Comparison of ENCODE assay signal across 12 cellular contexts in the genomic region with DNA sequence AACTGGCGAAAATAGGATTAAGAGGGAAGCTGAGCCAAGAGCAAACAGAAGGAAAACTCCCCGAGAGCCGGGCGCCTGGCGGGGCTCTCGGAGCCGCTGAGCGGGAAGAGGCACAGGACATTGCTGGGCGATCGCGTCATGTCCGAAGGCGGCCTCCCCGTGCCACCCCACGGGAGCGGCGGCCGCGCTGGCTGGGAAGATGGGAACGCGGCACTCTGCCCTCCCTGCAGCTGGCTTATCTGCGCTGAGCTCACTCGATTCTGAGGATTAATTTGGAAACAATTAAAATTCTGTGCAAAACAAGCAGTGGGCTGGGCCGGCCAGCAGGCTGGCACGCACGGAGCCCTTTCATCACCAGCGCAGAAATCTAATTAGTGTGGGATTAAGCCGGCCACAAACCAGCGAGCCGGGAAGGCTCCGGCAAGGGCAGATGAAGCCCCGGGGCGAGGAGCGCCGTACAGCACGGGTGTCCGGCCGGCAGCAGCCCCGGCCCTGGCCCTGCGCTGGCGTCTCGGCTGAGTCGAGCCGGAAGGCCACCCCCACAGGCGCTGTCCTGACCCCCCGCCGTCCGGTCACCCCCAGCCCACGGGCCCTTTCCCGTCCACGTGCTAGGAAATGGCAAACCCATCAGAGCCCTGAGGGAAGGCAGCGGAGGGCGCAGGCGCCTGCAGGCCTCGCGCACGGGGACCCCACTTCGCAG. TPM values are rescaled to one million over a fixed set of nuclear protein-coding genes. Genes with fewer than 3 reads are reported as not detected.
DNase-seq lines count a peak whose midpoint lies in the region; ATAC-seq, FAIRE-seq and TF ChIP-seq lines count a peak whose summit lies in the region.
"Had no signal": no experiment of that assay in that cellular context is flagged by ENCODE, and none has a peak within 500 bp of the region (broad histone marks: within the 10 kb centered on the region; RNA-seq: fewer than 3 reads in every experiment).

No MANE protein-coding gene starts in this region.

- peak overlapping the region; percentile 8 to 30; a peak in 3 of 4 replicates for H3K4me3 ChIP-seq in Panc1 (ENCODE audit: low read depth in 2 of 2, low read length in 2 of 2)
- peak overlapping the region in 2 of 4 donors; percentile 1 to 4 for H3K4me3 ChIP-seq in pancreas
- no peak overlapping the region for H3K4me3 ChIP-seq in trophoblast cell (ENCODE audit: low read depth, low read length)

- POLR2A ChIA-PET in Panc1 (lab: Charles Lee) = interaction anchor here (0.5 kb wide), 1 partner anchor 11 kb away, joined by 9 read pairs; no protein-coding TSS in a partner anchor

- H3K9me3 ChIP-seq in Panc1 (ENCODE audit: control insufficient read depth, insufficient read depth, low read depth, low read length) = no peaks in the 10 kb centered on the region
- no peaks in the 10 kb centered on the region for H3K9me3 ChIP-seq in pancreas
- H3K9me3 ChIP-seq in trophoblast cell (ENCODE audit: insufficient read depth, low read depth, low read length) = no peaks in the 10 kb centered on the region

- H3K4ac ChIP-seq in trophoblast cell (ENCODE audit: low read depth, low read length) = no peak overlapping the region

- no peak overlapping the region for H3K14ac ChIP-seq in trophoblast cell (ENCODE audit: low read length)

- H4K8ac ChIP-seq in trophoblast cell (ENCODE audit: low read depth, low read length) = no peak overlapping the region

- WGBS in pancreas, 2 donors = 20 to 36% methylated on average over 58 of the region's 58 CpGs
- WGBS in trophoblast cell (ENCODE audit: extremely low coverage, insufficient coverage, insufficient read length) = no CpG with 5 or more reads among the region's 58 CpGs

- TF ChIP-seq CTCF in Panc1 (IDR thresholded peaks at IDR 0.05) = no peak
- TF ChIP-seq CTCF in pancreas (IDR thresholded peaks at IDR 0.05) = no peak

- H2BK5ac ChIP-seq in trophoblast cell (ENCODE audit: low read depth, low read length, poor library complexity) = no peak overlapping the region

- no TSS peak for BruUV-seq in Panc1 (replicated peaks; lab: Mats Ljungman, UMichigan)

- H3K4me2 ChIP-seq in trophoblast cell (ENCODE audit: low read length) = no peak overlapping the region

- no peaks in the 10 kb centered on the region; the same call in 1 of the 2 replicates for H3K27me3 ChIP-seq in Panc1 (ENCODE audit: control insufficient read depth, insufficient read depth, low read length)
- peaks cover 0 to 5% (median 0%) of the 10 kb centered on the region in 4 donors for H3K27me3 ChIP-seq in pancreas
- no peaks in the 10 kb centered on the region for H3K27me3 ChIP-seq in trophoblast cell (ENCODE audit: insufficient read depth, low read length)

- intact Hi-C loops in Panc1 (cut with micrococcal nuclease; ENCODE audit: unreplicated experiment) (no loop called here), pancreas (cut with DNase I) (no loop called here)

- peaks cover 4% of the 10 kb centered on the region for H3K79me1 ChIP-seq in trophoblast cell (ENCODE audit: low read length)

- no peak for FAIRE-seq in pancreas (lab: Jason Lieb, UNC)
- FAIRE-seq in HTR-8/SVneo (lab: Jason Lieb, UNC) = no peak

- no peak overlapping the region for H2AFZ ChIP-seq in trophoblast cell (ENCODE audit: insufficient read depth, low read length, poor library complexity)

- no peak overlapping the region for H2BK120ac ChIP-seq in trophoblast cell (ENCODE audit: insufficient read depth, low read length, poor library complexity)

- H3K23ac ChIP-seq in trophoblast cell (ENCODE audit: low read length) = no peak overlapping the region

- H3K4me1 ChIP-seq in Panc1 (ENCODE audit: control insufficient read depth, insufficient read depth, low read length) (peaks cover 9% of the 10 kb centered on the region; the same call in 1 of the 2 replicates), pancreas (no peaks in the 10 kb centered on the region), trophoblast cell (ENCODE audit: control insufficient read depth in 1 of 2, insufficient read depth in 2 of 2, low read length in 2 of 2) (peaks cover 8 to 9% of the 10 kb centered on the region in 2 experiments)

- H3K79me2 ChIP-seq in trophoblast cell (ENCODE audit: control insufficient read depth, insufficient read depth, low read length, poor library complexity) = no peaks in the 10 kb centered on the region

- no peaks in the 10 kb centered on the region for H3K36me3 ChIP-seq in Panc1 (ENCODE audit: control insufficient read depth, insufficient read depth, low read length)
- no peaks in the 10 kb centered on the region for H3K36me3 ChIP-seq in pancreas
- no peaks in the 10 kb centered on the region for H3K36me3 ChIP-seq in trophoblast cell (ENCODE audit: control insufficient read depth in 1 of 2, insufficient read depth in 2 of 2, low read length in 2 of 2)

- no peak overlapping the region for H3K18ac ChIP-seq in trophoblast cell (ENCODE audit: low read length)

- H4K91ac ChIP-seq in trophoblast cell (ENCODE audit: low read depth, low read length) = no peak overlapping the region

- H3K27ac ChIP-seq in Panc1 (ENCODE audit: low read length) = no peak overlapping the region
- H3K27ac ChIP-seq in pancreas = peak overlapping the region in 3 of 4 donors; percentile 22 to 54 (median 33)
- no peak overlapping the region for H3K27ac ChIP-seq in trophoblast cell (ENCODE audit: low read depth, low read length)

- H4K12ac ChIP-seq in trophoblast cell (ENCODE audit: low read depth, low read length) = no peak overlapping the region

- DNase-seq in C1 segment of cervical spinal cord (lab: John Stamatoyannopoulos, UW) = peak in 10 of 14 donors; percentile 8 to 84 (median 38)
- no peak for DNase-seq in Panc1 (ENCODE audit: low read depth, low spot score)
- DNase-seq in fibroblast of peridontal ligament (ENCODE audit: extremely low read depth) = peak; percentile 53
- peak in 2 of 6 donors; percentile 36 to 45 for DNase-seq in pancreas
- no peak for DNase-seq in KG1 (lab: John Stamatoyannopoulos, UW)
- no peak for DNase-seq in SHP77 treated with DMSO at 0.1 percent for 48 hours (lab: John Stamatoyannopoulos, UW)
- DNase-seq in trophoblast cell = no peak
- DNase-seq in HTR-8/SVneo (ENCODE audit: insufficient read length, low spot score) = no peak
- DNase-seq: activated B cell treated with CpG ODN at 0.5 μM for 24 hours, GDM1, GOT3, MV-4-11 had no signal

- CTCF ChIA-PET in Panc1 (lab: Charles Lee) = no interaction called here

- no peak overlapping the region for H2BK12ac ChIP-seq in trophoblast cell (ENCODE audit: low read length)

- in situ Hi-C loops in Panc1 (cut with HindIII; ENCODE audit: low pct_unique_long_range_greater_than_20kb, low sequenced_read_pairs) = no loop called here

- H3K9ac ChIP-seq in trophoblast cell (ENCODE audit: low read length) = no peak overlapping the region

- no peak overlapping the region for H2AK5ac ChIP-seq in trophoblast cell (ENCODE audit: low read length)

- peak; percentile 65 for ATAC-seq in Panc1
- ATAC-seq in pancreas = peak; percentile 73 to 89 (median 81)

RNA-seq across cellular contexts. Expression of a gene that starts 37.8 kb away (rescaled TPM):
- total RNA-seq in Panc1 (2021; ENCODE audit: unreplicated experiment) (1.8 TPM), pancreas (1 to 10 TPM in 1 of 6 donors, under 1 TPM in 5; 0.54 to 1.3 (median 0.75) TPM)
- 4.5 TPM for polyA plus RNA-seq in Panc1 (2012; ENCODE audit: insufficient read length)
- 1 to 10 TPM; 3.5 to 5.5 TPM for polyA plus RNA-seq in pancreas
- 1.9 and 2.1 TPM in 2 replicates for polyA plus RNA-seq in trophoblast cell (2013)

RNA-seq across cellular contexts. Expression of a gene that starts 48.6 kb away (rescaled TPM):
- total RNA-seq in Panc1 (2021; ENCODE audit: unreplicated experiment) (24.3 TPM), pancreas (10 to 100 TPM in 4 of 6 donors, 1 to 10 TPM in 2; 9.3 to 17.6 (median 15.4) TPM)
- 47.8 TPM for polyA plus RNA-seq in Panc1 (2012; ENCODE audit: insufficient read length)
- polyA plus RNA-seq in pancreas = 10 to 100 TPM; 48.3 to 64.6 TPM
- polyA plus RNA-seq in trophoblast cell (2013) = 8.3 TPM in 2 replicates

RNA-seq across cellular contexts. Expression of a gene that starts 53.2 kb away (rescaled TPM):
- 2.8 TPM for total RNA-seq in Panc1 (2021; ENCODE audit: unreplicated experiment)
- 12.8 TPM for polyA plus RNA-seq in Panc1 (2012; ENCODE audit: insufficient read length)
- under 1 TPM in 5 of 6 donors, not detected in 1; 0.12 to 0.38 (median 0.24) TPM for total RNA-seq in pancreas
- 1 to 10 TPM; 1.2 TPM for polyA plus RNA-seq in pancreas
- polyA plus RNA-seq in trophoblast cell (2013) = 0.03 and 0.06 TPM in 2 replicates
- total RNA-seq: activated B cell treated with CpG ODN at 0.5 μM for 24 hours had no signal

Comparison
In these comparisons a context has a peak if more than half of its experiments do, and no peak if none do; other contexts are left out.
1. DNase-seq: peak in C1 segment of cervical spinal cord (10 of 14) and fibroblast of peridontal ligament (single experiment); none in Panc1 (single experiment), KG1 (single experiment), SHP77 treated with DMSO at 0.1 percent for 48 hours (single experiment), trophoblast cell (0 of 2) and HTR-8/SVneo (single experiment).
2. H3K27ac ChIP-seq: peak in pancreas (3 of 4); none in Panc1 (single experiment) and trophoblast cell (single experiment).